18 cellular contexts compared by ENCODE assay signal in the genomic region with DNA sequence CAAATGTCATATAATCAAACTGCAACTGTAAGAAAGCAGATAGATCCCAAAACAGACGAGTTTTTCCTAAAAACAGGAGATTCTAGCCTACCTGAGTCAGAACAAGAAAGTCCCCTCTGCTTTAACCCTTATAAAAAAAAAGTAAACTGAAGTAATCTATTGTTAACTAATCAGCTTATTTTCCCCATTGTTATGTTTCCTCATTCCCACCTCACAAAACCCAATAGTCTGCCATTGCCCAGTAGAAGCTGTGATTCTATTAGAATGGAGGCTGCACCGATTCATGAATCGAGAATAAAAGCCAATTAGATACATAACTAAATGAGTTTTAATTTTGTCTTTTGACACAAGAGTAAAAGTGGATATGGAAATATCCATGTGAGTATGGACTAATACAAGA.
"Had no signal": no experiment of that assay in that cellular context is flagged by ENCODE, and none has a peak within 500 bp of the region (broad histone marks: within the 10 kb centered on the region; RNA-seq: fewer than 3 reads in every experiment).

No MANE protein-coding gene starts in this region.

- H3K27me3 ChIP-seq: body of pancreas, sigmoid colon, thyroid gland had no signal

- H3K27me3 Mint-ChIP-seq: stimulated activated memory B cell treated with anti-CD40 and anti-IgM and Interleukin-4, amounts not matched to agents 10 μg/mL and 1 μg/mL and 100 μg/mL, for 72 hours had no signal

- H3K27ac Mint-ChIP-seq: activated CD8-positive, alpha-beta T cell treated with anti-CD3 and anti-CD28 coated beads, Interleukin-2, amount 10 ng/mL, durations not matched to agents 7 days and 5 days; activated naive CD4-positive, alpha-beta T cell treated with anti-CD3 and anti-CD28 coated beads, Interleukin-2, amount 50 U/mL, for 72 hours; activated T-cell treated with anti-CD3 and anti-CD28 coated beads, Interleukin-2, amount 50 U/mL, for 72 hours; immature natural killer cell; stimulated activated memory B cell treated with anti-CD40 and anti-IgM and Interleukin-4, amounts not matched to agents 10 μg/mL and 1 μg/mL and 100 μg/mL, for 72 hours had no signal

- H3K4me3 ChIP-seq: body of pancreas, sigmoid colon, thyroid gland had no signal

- H3K36me3 ChIP-seq: sigmoid colon, thyroid gland had no signal

- DNase-seq: activated CD4-positive, alpha-beta T cell treated with anti-CD3 and anti-CD28 coated beads for 48 hours; activated CD8-positive, alpha-beta memory T cell treated with anti-CD3 and anti-CD28 coated beads, Interleukin-2, amount 50 U/mL, for 48 hours; activated CD8-positive, alpha-beta T cell treated with anti-CD3 and anti-CD28 coated beads, Interleukin-2, amount 10 ng/mL, durations not matched to agents 7 days and 5 days; activated gamma-delta T cell; activated T-cell treated with anti-CD3 and anti-CD28 coated beads, Interleukin-2, amount 50 U/mL, for 72 hours; body of pancreas; central memory CD4-positive, alpha-beta T cell; cortex of kidney; effector CD4-positive, alpha-beta T cell; immature natural killer cell; nephron progenitor cell; sigmoid colon; stimulated activated CD4-positive, alpha-beta T cell treated with anti-CD3 and anti-CD28 coated beads, Interleukin-12 subunit alpha, Interleukin-12 subunit beta, amount 100 ng/mL, for 4 hours; stimulated activated CD4-positive, alpha-beta T cell treated with anti-CD3 and anti-CD28 coated beads, Interleukin-2, amount 100 ng/mL, for 24 hours; T-helper 2 cell; thyroid gland had no signal

- H3K9me3 Mint-ChIP-seq: activated naive CD4-positive, alpha-beta T cell treated with anti-CD3 and anti-CD28 coated beads, Interleukin-2, amount 50 U/mL, for 72 hours; activated T-cell treated with anti-CD3 and anti-CD28 coated beads, Interleukin-2, amount 50 U/mL, for 72 hours; immature natural killer cell; nephron progenitor cell; stimulated activated memory B cell treated with anti-CD40 and anti-IgM and Interleukin-4, amounts not matched to agents 10 μg/mL and 1 μg/mL and 100 μg/mL, for 72 hours had no signal

- H3K27ac ChIP-seq: sigmoid colon, thyroid gland had no signal

- H3K36me3 Mint-ChIP-seq: activated naive CD4-positive, alpha-beta T cell treated with anti-CD3 and anti-CD28 coated beads, Interleukin-2, amount 50 U/mL, for 72 hours; immature natural killer cell; stimulated activated memory B cell treated with anti-CD40 and anti-IgM and Interleukin-4, amounts not matched to agents 10 μg/mL and 1 μg/mL and 100 μg/mL, for 72 hours had no signal

- H3K4me3 Mint-ChIP-seq: activated CD8-positive, alpha-beta T cell treated with anti-CD3 and anti-CD28 coated beads, Interleukin-2, amount 10 ng/mL, durations not matched to agents 7 days and 5 days; activated T-cell treated with anti-CD3 and anti-CD28 coated beads, Interleukin-2, amount 50 U/mL, for 72 hours; immature natural killer cell; nephron progenitor cell; stimulated activated memory B cell treated with anti-CD40 and anti-IgM and Interleukin-4, amounts not matched to agents 10 μg/mL and 1 μg/mL and 100 μg/mL, for 72 hours had no signal

- ATAC-seq: activated CD8-positive, alpha-beta T cell treated with anti-CD3 and anti-CD28 coated beads, Interleukin-2, amount 10 ng/mL, durations not matched to agents 7 days and 5 days; activated naive CD4-positive, alpha-beta T cell treated with anti-CD3 and anti-CD28 coated beads, Interleukin-2, amount 50 U/mL, for 72 hours; activated T-cell treated with anti-CD3 and anti-CD28 coated beads, Interleukin-2, amount 50 U/mL, for 72 hours; stimulated activated memory B cell treated with anti-CD40 and anti-IgM and Interleukin-4, amounts not matched to agents 10 μg/mL and 1 μg/mL and 100 μg/mL, for 72 hours had no signal

- H3K9me3 ChIP-seq: body of pancreas, sigmoid colon, thyroid gland had no signal
